Comparison of ENCODE assay signal across 29 cellular contexts in genomic region chr16:7216719-7217118, GRCh38.
DNase-seq lines count a peak whose midpoint lies in the region; ATAC-seq, FAIRE-seq and TF ChIP-seq lines count a peak whose summit lies in the region.
"Had no signal": no experiment of that assay in that cellular context is flagged by ENCODE, and none has a peak within 500 bp of the region (broad histone marks: within the 10 kb centered on the region; RNA-seq: fewer than 3 reads in every experiment).

No MANE protein-coding gene starts in this region.

- DNase-seq in HepG2 (ENCODE audit: low spot score) (no peak), right lobe of liver (no peak)
- DNase-seq: 8988T; ACHN; AML-193; BE2C; C1 segment of cervical spinal cord; Caco-2; Calu3; CD4-positive, alpha-beta memory T cell; CD4-positive, alpha-beta T cell; CD4-positive, CD25-positive, alpha-beta regulatory T cell; CD8-positive, alpha-beta memory T cell; CD8-positive, alpha-beta T cell; COR-L47; DMS 273 treated with DMSO at 0.1 percent for 48 hours; DMS153; DMS53; DMS79; DMS79 treated with DMSO at 0.1 percent for 48 hours; DND-41; EL had no signal

- H3K79me2 ChIP-seq in HepG2 (ENCODE audit: insufficient read depth, low read length), result no peaks in the 10 kb centered on the region

- H3K4me3 ChIP-seq in HepG2 (replicated peaks in 1 of 3; ENCODE audit: insufficient read depth in 1 of 3, low read depth in 2 of 3, low read length in 3 of 3) (no peak overlapping the region), right lobe of liver (no peak overlapping the region)
- H3K4me3 ChIP-seq: A549; BLaER1; BLaER1 treated with 17β-estradiol and CSF1 and Interleukin-3, amounts not matched to agents 10 nM and 100 nM had no signal

- no TSS peak for BruUV-seq in HepG2 (replicated peaks; lab: Mats Ljungman, UMichigan)

- H2AFZ ChIP-seq in HepG2 (ENCODE audit: low read length), result no peak overlapping the region

- no peaks in the 10 kb centered on the region for H4K20me1 ChIP-seq in HepG2 (ENCODE audit: insufficient read depth, low read length)
- H4K20me1 ChIP-seq: BLaER1; BLaER1 treated with 17β-estradiol and CSF1 and Interleukin-3, amounts not matched to agents 10 nM and 100 nM had no signal

- POLR2A ChIA-PET in HepG2 (lab: Yijun Ruan, JAX), result no interaction called here

- TF ChIP-seq POLR2A in HepG2 (IDR thresholded peaks at IDR 0.05; ENCODE audit: insufficient read depth in 1 of 2, low read depth in 2 of 2, low read length in 2 of 2) (no peak), right lobe of liver (IDR thresholded peaks at IDR 0.05) (no peak)

- TF ChIP-seq CTCF in HepG2 (CRISPR knock-in tag; IDR thresholded peaks at IDR 0.05) (no peak), right lobe of liver (IDR thresholded peaks at IDR 0.05) (no peak)

- TF ChIP-seq EP300 in HepG2 (IDR thresholded peaks at IDR 0.05; ENCODE audit: low read depth in 2 of 2, low read length in 2 of 2) (no peak), HepG2 (CRISPR knock-in tag; IDR thresholded peaks at IDR 0.05; ENCODE audit: borderline replicate concordance) (no peak)

- H3K27ac ChIP-seq in HepG2 (ENCODE audit: extremely low read length, insufficient read depth, low read length) (no peak overlapping the region), right lobe of liver (no peak overlapping the region)
- H3K27ac ChIP-seq: 22Rv1; A549; BLaER1; BLaER1 treated with 17β-estradiol and CSF1 and Interleukin-3, amounts not matched to agents 10 nM and 100 nM; C4-2B had no signal

- H3K27me3 ChIP-seq in HepG2 (ENCODE audit: control insufficient read depth in 1 of 2, insufficient read depth in 2 of 2, low read length in 2 of 2) (no peaks in the 10 kb centered on the region), right lobe of liver (no peaks in the 10 kb centered on the region)
- H3K27me3 ChIP-seq: BE2C; BLaER1; BLaER1 treated with 17β-estradiol and CSF1 and Interleukin-3, amounts not matched to agents 10 nM and 100 nM had no signal

- CTCF ChIA-PET in HepG2 (lab: Yijun Ruan, JAX; ENCODE audit: low intra/inter-chr PET ratio, low total read pairs), result no interaction called here

- ATAC-seq in HepG2 (no peak), right lobe of liver (no peak)
- ATAC-seq: A549; CD8-positive, alpha-beta T cell had no signal

- no peak for TF ChIP-seq RAD21 in HepG2 (CRISPR knock-in tag; IDR thresholded peaks at IDR 0.05)

- FAIRE-seq in HepG2 (lab: Jason Lieb, UNC), result no peak
- FAIRE-seq: A204.1, A549, D721Med had no signal

- H3K4me1 ChIP-seq in HepG2 (ENCODE audit: insufficient read depth, low read length), result no peaks in the 10 kb centered on the region
- H3K4me1 ChIP-seq in right lobe of liver, result no peaks in the 10 kb centered on the region
- H3K4me1 ChIP-seq: A549, BE2C, Caco-2 had no signal

- H3K4me2 ChIP-seq in HepG2 (ENCODE audit: low read depth, low read length), result no peak overlapping the region
- H3K4me2 ChIP-seq: A549; BLaER1; BLaER1 treated with 17β-estradiol and CSF1 and Interleukin-3, amounts not matched to agents 10 nM and 100 nM had no signal

- intact Hi-C loops in HepG2 (cut with micrococcal nuclease; ENCODE audit: unreplicated experiment), result no loop called here
- intact Hi-C loops in right lobe of liver (cut with DNase I), result no loop called here

- H3K9me3 ChIP-seq in HepG2 (ENCODE audit: low read length) (no peaks in the 10 kb centered on the region), right lobe of liver (no peaks in the 10 kb centered on the region)
- H3K9me3 ChIP-seq: A549; BE2C; BLaER1; BLaER1 treated with 17β-estradiol and CSF1 and Interleukin-3, amounts not matched to agents 10 nM and 100 nM; Caco-2 had no signal

- no peak overlapping the region for H3K9ac ChIP-seq in HepG2 (ENCODE audit: insufficient read depth, low read depth, low read length)
- H3K9ac ChIP-seq: BLaER1; BLaER1 treated with 17β-estradiol and CSF1 and Interleukin-3, amounts not matched to agents 10 nM and 100 nM had no signal

- H3K36me3 ChIP-seq in HepG2 (replicated peaks in 1 of 2; ENCODE audit: control insufficient read depth in 1 of 2, insufficient read depth in 2 of 2, low read length in 2 of 2) (no peaks in the 10 kb centered on the region), right lobe of liver (no peaks in the 10 kb centered on the region)
- H3K36me3 ChIP-seq: BE2C; BLaER1; BLaER1 treated with 17β-estradiol and CSF1 and Interleukin-3, amounts not matched to agents 10 nM and 100 nM had no signal

- in situ Hi-C loops in HepG2 (cut with HindIII; ENCODE audit: extremely low pct_ligation_motif_present, low pct_unique_long_range_greater_than_20kb), result no loop called here

TF ChIP-seq in HepG2, 621 proteins besides CTCF, POLR2A, EP300 and RAD21:
- TF ChIP-seq PCBP2 (optimal IDR thresholded peaks at IDR 0.05; ENCODE audit: low read depth, low read length, poor library complexity, severe bottlenecking) (peak; percentile 77), HNRNPK (IDR thresholded peaks at IDR 0.05; ENCODE audit: low read depth, low read length, poor library complexity, severe bottlenecking) (peak; percentile 86), ZNF256 (CRISPR knock-in tag; conservative IDR thresholded peaks at IDR 0.05) (no peak)
